9 cellular contexts compared by ENCODE assay signal in genomic region chr6:26194329-26194701, GRCh38.
A peak's percentile ranks its signal among the peaks of the same experiment; 100 is the strongest.
DNase-seq lines count a peak whose midpoint lies in the region; ATAC-seq and TF ChIP-seq lines count a peak whose summit lies in the region.
"Had no signal": no experiment of that assay in that cellular context is flagged by ENCODE, and none has a peak within 500 bp of the region (broad histone marks: within the 10 kb centered on the region; RNA-seq: fewer than 3 reads in every experiment).

No MANE protein-coding gene starts in this region.

- H3K27ac Mint-ChIP-seq in dendritic cell treated with granulocyte-macrophage colony-stimulating factor and Interleukin-4, amounts not matched to agents 40 ng/mL and 50 ng/mL, for 4 days: peak overlapping the region; percentile 99
- H3K27ac Mint-ChIP-seq in osteocyte (ENCODE audit: unreplicated experiment): peak overlapping the region; percentile 99

- H2AFZ ChIP-seq in DND-41 (ENCODE audit: low read depth, low read length): no peak overlapping the region

- no peaks in the 10 kb centered on the region for H3K27me3 ChIP-seq in DND-41 (ENCODE audit: insufficient read depth, low read length, poor library complexity)

- H3K4me2 ChIP-seq in DND-41 (ENCODE audit: insufficient read depth, low read length): peak overlapping the region; percentile 69

- DNase-seq in DND-41: no peak
- DNase-seq in NB4 (ENCODE audit: low read depth): no peak
- DNase-seq in osteocyte (ENCODE audit: extremely low spot score, unreplicated experiment): no peak
- DNase-seq in HK-2 (ENCODE audit: unreplicated experiment): no peak
- DNase-seq in AG08395 (ENCODE audit: low spot score): no peak
- DNase-seq: NCI-H524 treated with DMSO at 0.1 percent for 48 hours had no signal

- H3K36me3 ChIP-seq in DND-41 (ENCODE audit: insufficient read depth, low read length): peaks cover 9% of the 10 kb centered on the region

- H3K9me3 ChIP-seq in DND-41 (ENCODE audit: insufficient read depth, low read length, severe bottlenecking): no peaks in the 10 kb centered on the region

- peaks cover 12% of the 10 kb centered on the region for H3K4me1 ChIP-seq in DND-41 (ENCODE audit: insufficient read depth, low read length)

- H3K36me3 Mint-ChIP-seq in dendritic cell treated with granulocyte-macrophage colony-stimulating factor and Interleukin-4, amounts not matched to agents 40 ng/mL and 50 ng/mL, for 4 days (ENCODE audit: low read depth): peaks cover 20% of the 10 kb centered on the region
- no peaks in the 10 kb centered on the region for H3K36me3 Mint-ChIP-seq in osteocyte (ENCODE audit: unreplicated experiment)

- H3K9me3 Mint-ChIP-seq in dendritic cell treated with granulocyte-macrophage colony-stimulating factor and Interleukin-4, amounts not matched to agents 40 ng/mL and 50 ng/mL, for 4 days: no peaks in the 10 kb centered on the region
- no peaks in the 10 kb centered on the region for H3K9me3 Mint-ChIP-seq in osteocyte (ENCODE audit: unreplicated experiment)

- H3K4me3 ChIP-seq in DND-41 (ENCODE audit: low read depth in 1 of 2, low read length in 2 of 2): no peak overlapping the region
- H3K4me3 ChIP-seq in NB4 (ENCODE audit: low read depth, low read length): peak overlapping the region; percentile 71

- H3K4me1 Mint-ChIP-seq in dendritic cell treated with granulocyte-macrophage colony-stimulating factor and Interleukin-4, amounts not matched to agents 40 ng/mL and 50 ng/mL, for 4 days (ENCODE audit: low read depth): peaks cover 12% of the 10 kb centered on the region
- H3K4me1 Mint-ChIP-seq in osteocyte (ENCODE audit: unreplicated experiment): peaks cover 37% of the 10 kb centered on the region

- TF ChIP-seq CTCF in DND-41 (IDR thresholded peaks at IDR 0.05; ENCODE audit: borderline replicate concordance, extremely low read depth, low read length, poor library complexity, severe bottlenecking) (no peak), NB4 (IDR thresholded peaks at IDR 0.05; ENCODE audit: low read depth, low read length) (no peak), osteocyte (IDR thresholded peaks at IDR 0.05) (no peak)

- H3K4me3 Mint-ChIP-seq in dendritic cell treated with granulocyte-macrophage colony-stimulating factor and Interleukin-4, amounts not matched to agents 40 ng/mL and 50 ng/mL, for 4 days: no peak overlapping the region
- H3K4me3 Mint-ChIP-seq in osteocyte (ENCODE audit: unreplicated experiment): peak overlapping the region; percentile 81

- H3K9ac ChIP-seq in DND-41 (ENCODE audit: low read depth, low read length): peak overlapping the region; percentile 91

- intact Hi-C loops in dendritic cell treated with granulocyte-macrophage colony-stimulating factor and Interleukin-4, amounts not matched to agents 40 ng/mL and 50 ng/mL, for 4 days (cut with micrococcal nuclease): no loop called here

- TF ChIP-seq POLR2A in NB4 (IDR thresholded peaks at IDR 0.05; ENCODE audit: extremely low read depth, insufficient read length): no peak

- no peak for ATAC-seq in DND-41 (ENCODE audit: insufficient read depth, low read depth)
- no peak for ATAC-seq in HG03039 (IDR thresholded peaks at IDR 0.05; ENCODE audit: unreplicated experiment)
- ATAC-seq in GM18870 (IDR thresholded peaks at IDR 0.05; ENCODE audit: unreplicated experiment): no peak

- no peaks in the 10 kb centered on the region for H3K27me3 Mint-ChIP-seq in dendritic cell treated with granulocyte-macrophage colony-stimulating factor and Interleukin-4, amounts not matched to agents 40 ng/mL and 50 ng/mL, for 4 days
- no peaks in the 10 kb centered on the region for H3K27me3 Mint-ChIP-seq in osteocyte (ENCODE audit: unreplicated experiment)

- peak overlapping the region; percentile 9; the same call in 1 of the 2 replicates for H3K27ac ChIP-seq in DND-41 (ENCODE audit: low read length)

- H3K79me2 ChIP-seq in DND-41 (ENCODE audit: insufficient read depth, low read length): peaks cover 44% of the 10 kb centered on the region

- peaks cover 15% of the 10 kb centered on the region for H4K20me1 ChIP-seq in DND-41 (ENCODE audit: insufficient read depth, low read length)
